ENCODE assay signal across 12 cellular contexts in genomic region chr5:172666251-172666650, GRCh38. TPM values are rescaled to one million over a fixed set of nuclear protein-coding genes. Genes with fewer than 3 reads are reported as not detected.
A peak's percentile ranks its signal among the peaks of the same experiment; 100 is the strongest.
DNase-seq lines count a peak whose midpoint lies in the region; TF ChIP-seq lines count a peak whose summit lies in the region.
"Had no signal": no experiment of that assay in that cellular context is flagged by ENCODE, and none has a peak within 500 bp of the region (broad histone marks: within the 10 kb centered on the region; RNA-seq: fewer than 3 reads in every experiment).

No MANE protein-coding gene starts in this region.

- no peak overlapping the region for H3K4me2 ChIP-seq in OCI-LY1 (ENCODE audit: low read length)
- no peak overlapping the region for H3K4me2 ChIP-seq in neural progenitor cell

- no peak overlapping the region for H3K27ac ChIP-seq in OCI-LY1 (ENCODE audit: low read depth, low read length, poor library complexity, severe bottlenecking)
- peak overlapping the region in 3 of 4 donors; percentile 31 to 81 (median 55) for H3K27ac ChIP-seq in esophagus muscularis mucosa (replicated peaks in 1 of 4)
- H3K27ac ChIP-seq in neural progenitor cell = no peak overlapping the region
- H3K27ac ChIP-seq: C4-2B had no signal

- no peak overlapping the region for H3K4me3 ChIP-seq in GM12865 (ENCODE audit: low read depth, low read length)
- H3K4me3 ChIP-seq in OCI-LY1 (ENCODE audit: low read depth, low read length, poor library complexity, severe bottlenecking) = no peak overlapping the region
- H3K4me3 ChIP-seq in esophagus muscularis mucosa = no peak overlapping the region
- no peak overlapping the region for H3K4me3 ChIP-seq in neural progenitor cell

- no peaks in the 10 kb centered on the region; the same call in 1 of the 2 replicates for H3K27me3 ChIP-seq in OCI-LY1 (ENCODE audit: insufficient read depth, low read length)
- H3K27me3 ChIP-seq in esophagus muscularis mucosa = no peaks in the 10 kb centered on the region
- no peaks in the 10 kb centered on the region for H3K27me3 ChIP-seq in neural progenitor cell

- H3F3A ChIP-seq in OCI-LY1 (ENCODE audit: insufficient read depth, low read length) (no peaks in the 10 kb centered on the region), neural progenitor cell (ENCODE audit: low read depth) (no peaks in the 10 kb centered on the region)

- H3K4me3 Mint-ChIP-seq in neural progenitor cell (no peak overlapping the region), type B pancreatic cell (no peak overlapping the region)
- H3K4me3 Mint-ChIP-seq in activated naive CD4-positive, alpha-beta T cell treated with anti-CD3 and anti-CD28 coated beads, Interleukin-2, amount 10 ng/mL, durations not matched to agents 7 days and 5 days = no peak overlapping the region
- H3K4me3 Mint-ChIP-seq: activated CD4-positive, alpha-beta T cell treated with anti-CD3 and anti-CD28 coated beads, Interleukin-2, amount 10 ng/mL, durations not matched to agents 7 days and 5 days; nephron had no signal

- TF ChIP-seq POLR2A in esophagus muscularis mucosa (IDR thresholded peaks at IDR 0.05; ENCODE audit: low read depth) = no peak

- H3K4me1 Mint-ChIP-seq in neural progenitor cell = peaks cover 25% of the 10 kb centered on the region
- peaks cover 24% of the 10 kb centered on the region for H3K4me1 Mint-ChIP-seq in type B pancreatic cell (ENCODE audit: unreplicated experiment)
- no peaks in the 10 kb centered on the region for H3K4me1 Mint-ChIP-seq in activated naive CD4-positive, alpha-beta T cell treated with anti-CD3 and anti-CD28 coated beads, Interleukin-2, amount 10 ng/mL, durations not matched to agents 7 days and 5 days
- H3K4me1 Mint-ChIP-seq: activated CD4-positive, alpha-beta T cell treated with anti-CD3 and anti-CD28 coated beads, Interleukin-2, amount 10 ng/mL, durations not matched to agents 7 days and 5 days had no signal

- CTCF ChIA-PET in activated naive CD4-positive, alpha-beta T cell treated with anti-CD3 and anti-CD28 coated beads, Interleukin-2, amount 10 ng/mL, durations not matched to agents 7 days and 5 days (lab: Charles Lee) = interaction anchor here (0.9 to 1.6 kb wide), 3 partner anchors 30 to 262 kb away, joined by 4 to 12 read pairs (median 4); no protein-coding TSS in a partner anchor

- DNase-seq in GM12865 (ENCODE audit: low read depth) (peak; percentile 18), esophagus muscularis mucosa (ENCODE audit: extremely low spot score) (no peak), neural progenitor cell (ENCODE audit: low spot score) (no peak), type B pancreatic cell (ENCODE audit: extremely low spot score, unreplicated experiment) (no peak)
- DNase-seq in activated naive CD4-positive, alpha-beta T cell treated with Interleukin-2 at 50 U/mL for 16 hours = no peak
- no peak for DNase-seq in activated naive CD4-positive, alpha-beta T cell treated with anti-CD3 and anti-CD28 coated beads, Interleukin-2, amount 10 ng/mL, durations not matched to agents 7 days and 5 days
- no peak for DNase-seq in activated CD4-positive, alpha-beta T cell treated with anti-CD3 and anti-CD28 coated beads for 4 hours
- DNase-seq: activated CD4-positive, alpha-beta T cell treated with anti-CD3 and anti-CD28 coated beads, Interleukin-2, amount 10 ng/mL, durations not matched to agents 7 days and 5 days; NCI-H524 had no signal

- no peaks in the 10 kb centered on the region for H3K9me2 ChIP-seq in OCI-LY1 (ENCODE audit: low read depth, low read length)

- H3K4me1 ChIP-seq in OCI-LY1 (ENCODE audit: insufficient read depth, low read length, severe bottlenecking) (no peaks in the 10 kb centered on the region), esophagus muscularis mucosa (peaks cover 59 to 84% (median 82%) of the 10 kb centered on the region in 4 donors), neural progenitor cell (peaks cover 8% of the 10 kb centered on the region)

- peak overlapping the region; percentile 4 for H3K27ac Mint-ChIP-seq in neural progenitor cell
- H3K27ac Mint-ChIP-seq in type B pancreatic cell = no peak overlapping the region
- H3K27ac Mint-ChIP-seq in activated naive CD4-positive, alpha-beta T cell treated with anti-CD3 and anti-CD28 coated beads, Interleukin-2, amount 10 ng/mL, durations not matched to agents 7 days and 5 days = no peak overlapping the region
- H3K27ac Mint-ChIP-seq: activated CD4-positive, alpha-beta T cell treated with anti-CD3 and anti-CD28 coated beads, Interleukin-2, amount 10 ng/mL, durations not matched to agents 7 days and 5 days had no signal

- H3K79me2 ChIP-seq in OCI-LY1 (ENCODE audit: insufficient read depth, low read length) (no peaks in the 10 kb centered on the region), neural progenitor cell (ENCODE audit: low read depth) (no peaks in the 10 kb centered on the region)

- TF ChIP-seq EP300 in esophagus muscularis mucosa (IDR thresholded peaks at IDR 0.05) = no peak

- TF ChIP-seq CTCF in GM12865 (IDR thresholded peaks at IDR 0.05; ENCODE audit: insufficient read depth, low read depth, low read length, missing control alignments) = peak; percentile 10
- peak; percentile 34; the same call in 1 of the 2 replicates for TF ChIP-seq CTCF in OCI-LY1 (IDR thresholded peaks at IDR 0.05; ENCODE audit: low read length)
- no peak for TF ChIP-seq CTCF in esophagus muscularis mucosa (IDR thresholded peaks at IDR 0.05)
- TF ChIP-seq CTCF in neural progenitor cell (IDR thresholded peaks at IDR 0.05) = peak; percentile 20
- no peak for TF ChIP-seq CTCF in type B pancreatic cell (conservative IDR thresholded peaks at IDR 0.05)

- no peaks in the 10 kb centered on the region for H3K9me3 Mint-ChIP-seq in neural progenitor cell
- H3K9me3 Mint-ChIP-seq in type B pancreatic cell = no peaks in the 10 kb centered on the region
- H3K9me3 Mint-ChIP-seq in activated naive CD4-positive, alpha-beta T cell treated with anti-CD3 and anti-CD28 coated beads, Interleukin-2, amount 10 ng/mL, durations not matched to agents 7 days and 5 days = no peaks in the 10 kb centered on the region
- H3K9me3 Mint-ChIP-seq: activated CD4-positive, alpha-beta T cell treated with anti-CD3 and anti-CD28 coated beads, Interleukin-2, amount 10 ng/mL, durations not matched to agents 7 days and 5 days; nephron had no signal

- no peaks in the 10 kb centered on the region for H3K36me3 ChIP-seq in OCI-LY1 (ENCODE audit: insufficient read depth, low read length)
- H3K36me3 ChIP-seq in esophagus muscularis mucosa = peaks cover 0 to 18% (median 14%) of the 10 kb centered on the region in 4 donors
- H3K36me3 ChIP-seq in neural progenitor cell = no peaks in the 10 kb centered on the region

- H3K9me3 ChIP-seq in OCI-LY1 (ENCODE audit: low read length) = no peaks in the 10 kb centered on the region
- no peaks in the 10 kb centered on the region for H3K9me3 ChIP-seq in esophagus muscularis mucosa
- no peaks in the 10 kb centered on the region for H3K9me3 ChIP-seq in neural progenitor cell (ENCODE audit: low read depth)

- peaks cover 2% of the 10 kb centered on the region for H3K36me3 Mint-ChIP-seq in neural progenitor cell
- peaks cover 3% of the 10 kb centered on the region for H3K36me3 Mint-ChIP-seq in type B pancreatic cell
- H3K36me3 Mint-ChIP-seq in activated naive CD4-positive, alpha-beta T cell treated with anti-CD3 and anti-CD28 coated beads, Interleukin-2, amount 10 ng/mL, durations not matched to agents 7 days and 5 days = no peaks in the 10 kb centered on the region

- H2AFZ ChIP-seq in OCI-LY1 (ENCODE audit: low read length) = no peak overlapping the region
- no peak overlapping the region for H2AFZ ChIP-seq in neural progenitor cell (replicated peaks)

- H3K27me3 Mint-ChIP-seq in neural progenitor cell (ENCODE audit: insufficient read depth, low read depth) = peaks cover 7% of the 10 kb centered on the region
- H3K27me3 Mint-ChIP-seq in type B pancreatic cell = no peaks in the 10 kb centered on the region
- peaks cover 3% of the 10 kb centered on the region for H3K27me3 Mint-ChIP-seq in activated naive CD4-positive, alpha-beta T cell treated with anti-CD3 and anti-CD28 coated beads, Interleukin-2, amount 10 ng/mL, durations not matched to agents 7 days and 5 days
- H3K27me3 Mint-ChIP-seq: activated CD4-positive, alpha-beta T cell treated with anti-CD3 and anti-CD28 coated beads, Interleukin-2, amount 10 ng/mL, durations not matched to agents 7 days and 5 days had no signal

- no peaks in the 10 kb centered on the region for H4K20me1 ChIP-seq in OCI-LY1 (ENCODE audit: insufficient read depth, low read length)
- peaks cover 15% of the 10 kb centered on the region for H4K20me1 ChIP-seq in neural progenitor cell (ENCODE audit: low read depth)

- 63% methylated on average over 5 of the region's 7 CpGs for WGBS in esophagus muscularis mucosa

- H3K9ac ChIP-seq in OCI-LY1 (ENCODE audit: low read length) = no peak overlapping the region
- no peak overlapping the region for H3K9ac ChIP-seq in neural progenitor cell

- intact Hi-C loops in esophagus muscularis mucosa (cut with DNase I) = no loop called here

RNA-seq across cellular contexts. Expression of gene NEURL1B, which starts 25.2 kb away (rescaled TPM):
- 10 to 100 TPM; 34.1 to 87.1 (median 60.2) TPM for total RNA-seq in esophagus muscularis mucosa
- total RNA-seq in neural progenitor cell (ENCODE audit: low replicate concordance) = 12.1 and 20.2 TPM in 2 replicates
- total RNA-seq in type B pancreatic cell (ENCODE audit: low replicate concordance) = 6.2 and 7.6 TPM in 2 replicates

Comparison
In these comparisons a context has a peak if more than half of its experiments do, and no peak if none do; other contexts are left out.
1. CTCF ChIP-seq: peak in GM12865 (single experiment), OCI-LY1 (single experiment) and neural progenitor cell (single experiment); none in esophagus muscularis mucosa (0 of 3) and type B pancreatic cell (single experiment).
2. H3K27ac ChIP-seq: peak in esophagus muscularis mucosa (3 of 4); none in OCI-LY1 (single experiment) and neural progenitor cell (single experiment).